In the genomic region with DNA sequence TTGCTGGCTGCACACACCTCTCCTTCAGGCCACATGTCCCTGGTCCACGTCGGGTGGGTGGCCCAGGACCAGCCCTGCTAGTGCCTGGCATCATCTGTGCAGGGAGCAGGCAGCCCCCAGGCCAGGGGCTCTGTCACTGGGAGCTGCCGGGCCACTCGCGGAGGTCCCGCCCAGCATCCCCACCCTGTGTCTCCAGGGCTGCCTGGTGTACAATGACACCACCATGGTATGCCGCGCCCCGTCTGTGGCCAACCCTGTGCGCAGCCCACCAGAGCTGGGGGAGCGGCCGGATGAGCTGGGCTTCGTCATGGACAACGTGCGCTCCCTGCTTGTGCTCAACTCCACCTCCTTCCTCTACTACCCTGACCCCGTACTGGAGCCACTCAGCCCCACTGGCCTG, we compare ENCODE assay signal across 23 cellular contexts.
"Had no signal": no experiment of that assay in that cellular context is flagged by ENCODE, and none has a peak within 500 bp of the region (broad histone marks: within the 10 kb centered on the region; RNA-seq: fewer than 3 reads in every experiment).

No MANE protein-coding gene starts in this region.

- H3K9ac ChIP-seq: neural progenitor cell had no signal

- DNase-seq: naive thymus-derived CD4-positive, alpha-beta T cell; natural killer cell; nucleus accumbens; pancreas; right cardiac atrium; right lobe of liver; sigmoid colon; small intestine; stimulated activated CD4-positive, alpha-beta T cell treated with anti-CD3 and anti-CD28 coated beads, Interleukin-15, amount 100 ng/mL, for 24 hours; stimulated activated CD4-positive, alpha-beta T cell treated with anti-CD3 and anti-CD28 coated beads, Interleukin-2, amount 100 ng/mL, for 24 hours; stimulated activated CD4-positive, alpha-beta T cell treated with anti-CD3 and anti-CD28 coated beads, Interleukin-2, amount 100 ng/mL, for 48 hours; stimulated activated CD4-positive, alpha-beta T cell treated with anti-CD3 and anti-CD28 coated beads, Interleukin-4, amount 100 ng/mL, for 24 hours; stimulated activated naive B cell treated with anti-CD40 and anti-IgM and Interleukin-4, amounts not matched to agents 10 μg/mL and 1 μg/mL and 100 μg/mL, for 72 hours; stimulated activated naive CD4-positive, alpha-beta T cell treated with Interleukin-2 at 50 U/mL for 16 hours; stomach; tibial artery; transverse colon; upper lobe of right lung; uterus had no signal

- H3K36me3 ChIP-seq: neural progenitor cell, neutrophil, uterus had no signal

- H3K4me2 ChIP-seq: neural progenitor cell had no signal

- H3K4me3 ChIP-seq: neural progenitor cell, pancreas, prostate gland, right lobe of liver, sigmoid colon, stomach, tibial artery, transverse colon, upper lobe of right lung, uterus had no signal

- H3K27ac ChIP-seq: neural progenitor cell, neutrophil, pancreas, prostate gland, right lobe of liver, sigmoid colon, stomach, transverse colon, upper lobe of right lung, uterus had no signal

- H3K27me3 ChIP-seq: neural progenitor cell, neutrophil, pancreas, right lobe of liver, sigmoid colon, stomach, tibial artery, transverse colon, upper lobe of right lung, uterus had no signal

- ATAC-seq: naive thymus-derived CD4-positive, alpha-beta T cell; natural killer cell; pancreas; right cardiac atrium; right lobe of liver; stimulated activated effector memory CD8-positive, alpha-beta T cell treated with anti-CD3 and anti-CD28 coated beads, Interleukin-12 subunit alpha, Interleukin-12 subunit beta, amount 100 ng/mL, for 72 hours; stimulated activated naive B cell treated with anti-CD40 and anti-IgM and Interleukin-4, amounts not matched to agents 10 μg/mL and 1 μg/mL and 100 μg/mL, for 72 hours; upper lobe of right lung had no signal

- H2AFZ ChIP-seq: neural progenitor cell had no signal

- H3K4me1 ChIP-seq: neural progenitor cell, pancreas, prostate gland, right lobe of liver, sigmoid colon, stomach, transverse colon, upper lobe of right lung, uterus had no signal

- H3K9me3 ChIP-seq: neutrophil, pancreas, prostate gland, right lobe of liver, sigmoid colon, stomach, tibial artery, transverse colon, upper lobe of right lung, uterus had no signal

- FAIRE-seq: pancreas, small intestine had no signal
